ENCODE assay signal across 12 cellular contexts in genomic region chr2:37827911-37828411, GRCh38.
DNase-seq lines count a peak whose midpoint lies in the region; ATAC-seq and TF ChIP-seq lines count a peak whose summit lies in the region.
"Had no signal": no experiment of that assay in that cellular context is flagged by ENCODE, and none has a peak within 500 bp of the region (broad histone marks: within the 10 kb centered on the region; RNA-seq: fewer than 3 reads in every experiment).

No MANE protein-coding gene starts in this region.

- intact Hi-C loops in gastrocnemius medialis (cut with DNase I; ENCODE audit: low total_unique reads) = loop anchor here (2.0 to 5.0 kb wide), 3 partner anchors 155 to 241 kb away; no protein-coding TSS in a partner anchor

- DNase-seq in DMS79 treated with DMSO at 0.1 percent for 48 hours (lab: John Stamatoyannopoulos, UW) (peak; percentile 54), DMS79 (lab: John Stamatoyannopoulos, UW) (no peak), NCI-H69 (lab: John Stamatoyannopoulos, UW) (peak; percentile 50), fibroblast of the conjunctiva (ENCODE audit: low read depth) (peak; percentile 35), gastrocnemius medialis (no peak)
- DNase-seq in T-helper 2 cell treated with Interferon-gamma antibody and Interleukin-4, amounts not matched to agents 5 μg/mL and 100 μg/mL, for 36 hours (ENCODE audit: low spot score) = no peak
- DNase-seq in effector memory CD8-positive, alpha-beta T cell = no peak
- DNase-seq: 8988T; activated CD4-positive, alpha-beta T cell treated with anti-CD3 and anti-CD28 coated beads, Interleukin-2, amount 50 U/mL, for 4 hours; NCI-H2081 treated with DMSO at 0.1 percent for 48 hours; stimulated activated CD4-positive, alpha-beta T cell treated with anti-CD3 and anti-CD28 coated beads, Interleukin-1b, Interleukin-23, amount 100 ng/mL, for 48 hours had no signal

- TF ChIP-seq POLR2A in gastrocnemius medialis (IDR thresholded peaks at IDR 0.05) = no peak

- H3K9me3 Mint-ChIP-seq in T-helper 2 cell treated with Interferon-gamma antibody and Interleukin-4, amounts not matched to agents 5 μg/mL and 100 μg/mL, for 36 hours = no peaks in the 10 kb centered on the region
- H3K9me3 Mint-ChIP-seq in effector memory CD8-positive, alpha-beta T cell = no peaks in the 10 kb centered on the region

- H3K4me3 ChIP-seq in gastrocnemius medialis = no peak overlapping the region

- no peaks in the 10 kb centered on the region for H3K9me3 ChIP-seq in gastrocnemius medialis

- H3K27me3 ChIP-seq in gastrocnemius medialis = no peaks in the 10 kb centered on the region

- TF ChIP-seq CTCF in gastrocnemius medialis (IDR thresholded peaks at IDR 0.05 in 4 of 5, conservative IDR thresholded peaks at IDR 0.05 in 1 of 5) = no peak

- H3K36me3 Mint-ChIP-seq in T-helper 2 cell treated with Interferon-gamma antibody and Interleukin-4, amounts not matched to agents 5 μg/mL and 100 μg/mL, for 36 hours (ENCODE audit: low read depth) = no peaks in the 10 kb centered on the region
- no peaks in the 10 kb centered on the region for H3K36me3 Mint-ChIP-seq in effector memory CD8-positive, alpha-beta T cell (ENCODE audit: insufficient read depth)

- no peaks in the 10 kb centered on the region for H3K36me3 ChIP-seq in gastrocnemius medialis

- no peak overlapping the region for H3K27ac Mint-ChIP-seq in T-helper 2 cell treated with Interferon-gamma antibody and Interleukin-4, amounts not matched to agents 5 μg/mL and 100 μg/mL, for 36 hours
- H3K27ac Mint-ChIP-seq in effector memory CD8-positive, alpha-beta T cell = no peak overlapping the region

- peak; percentile 38 to 57 for ATAC-seq in gastrocnemius medialis
- no peak for ATAC-seq in HG02623 (IDR thresholded peaks at IDR 0.05; ENCODE audit: unreplicated experiment)
- ATAC-seq in effector memory CD8-positive, alpha-beta T cell (replicated peaks) = no peak

- no peak overlapping the region for H3K4me3 Mint-ChIP-seq in T-helper 2 cell treated with Interferon-gamma antibody and Interleukin-4, amounts not matched to agents 5 μg/mL and 100 μg/mL, for 36 hours
- no peak overlapping the region for H3K4me3 Mint-ChIP-seq in effector memory CD8-positive, alpha-beta T cell

- peaks cover 3% of the 10 kb centered on the region for H3K27me3 Mint-ChIP-seq in T-helper 2 cell treated with Interferon-gamma antibody and Interleukin-4, amounts not matched to agents 5 μg/mL and 100 μg/mL, for 36 hours (ENCODE audit: low read depth)
- no peaks in the 10 kb centered on the region for H3K27me3 Mint-ChIP-seq in effector memory CD8-positive, alpha-beta T cell

- peak overlapping the region in 3 of 4 donors; percentile 47 to 67 (median 62) for H3K27ac ChIP-seq in gastrocnemius medialis

- in situ Hi-C loops in gastrocnemius medialis (cut with MboI; ENCODE audit: low sequenced_read_pairs in 4 of 4) = loop anchor here in 1 of 4 donors (25.0 kb wide), 1 partner anchor 291 kb away; no protein-coding TSS in a partner anchor

- peaks cover 5% of the 10 kb centered on the region for H3K4me1 Mint-ChIP-seq in T-helper 2 cell treated with Interferon-gamma antibody and Interleukin-4, amounts not matched to agents 5 μg/mL and 100 μg/mL, for 36 hours (ENCODE audit: low read depth)
- peaks cover 3 to 8% of the 10 kb centered on the region in 2 donors for H3K4me1 Mint-ChIP-seq in effector memory CD8-positive, alpha-beta T cell (ENCODE audit: low read depth in 2 of 2)

- H3K4me1 ChIP-seq in gastrocnemius medialis = peaks cover 15 to 23% of the 10 kb centered on the region in 2 donors

Comparison
In these comparisons a context has a peak if more than half of its experiments do, and no peak if none do; other contexts are left out.
1. DNase-seq: peak in DMS79 treated with DMSO at 0.1 percent for 48 hours (single experiment), NCI-H69 (single experiment) and fibroblast of the conjunctiva (single experiment); none in DMS79 (single experiment), gastrocnemius medialis (0 of 2), T-helper 2 cell treated with Interferon-gamma antibody and Interleukin-4, amounts not matched to agents 5 μg/mL and 100 μg/mL, for 36 hours (single experiment) and effector memory CD8-positive, alpha-beta T cell (0 of 3).
2. ATAC-seq: peak in gastrocnemius medialis (2 of 2); none in HG02623 (single experiment) and effector memory CD8-positive, alpha-beta T cell (single experiment).